Comparison of ENCODE assay signal across 26 cellular contexts in the genomic region with DNA sequence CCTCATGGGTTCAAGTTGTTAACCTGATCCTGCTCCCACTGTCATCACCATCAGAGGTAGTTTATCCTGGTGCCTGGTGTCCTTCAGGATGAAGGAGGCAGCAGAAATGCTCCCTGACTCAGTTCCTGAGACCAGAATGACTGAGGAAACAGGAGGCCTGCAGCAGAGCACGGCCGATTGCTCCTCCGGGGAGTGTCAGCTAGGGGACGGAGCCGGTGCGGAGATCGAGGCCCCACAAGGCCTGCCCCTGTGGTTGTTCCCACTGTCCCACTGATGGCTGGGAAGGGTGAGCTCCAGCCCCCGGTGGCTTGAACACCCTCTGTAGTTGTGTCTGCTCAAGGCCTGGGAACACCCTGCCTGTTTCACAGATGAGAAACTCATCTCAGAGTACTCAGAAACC. TPM values are rescaled to one million over a fixed set of nuclear protein-coding genes. Genes with fewer than 3 reads are reported as not detected.
DNase-seq lines count a peak whose midpoint lies in the region; ATAC-seq and TF ChIP-seq lines count a peak whose summit lies in the region.
"Had no signal": no experiment of that assay in that cellular context is flagged by ENCODE, and none has a peak within 500 bp of the region (broad histone marks: within the 10 kb centered on the region; RNA-seq: fewer than 3 reads in every experiment).

No MANE protein-coding gene starts in this region.

- H2AK5ac ChIP-seq in neuronal stem cell (ENCODE audit: low read depth, low read length) = no peak overlapping the region

- no peak overlapping the region for H2BK120ac ChIP-seq in neuronal stem cell (ENCODE audit: low read depth, low read length)

- no peaks in the 10 kb centered on the region for H3K9me2 ChIP-seq in hepatocyte (replicated peaks; ENCODE audit: insufficient read depth)
- H3K9me2 ChIP-seq: SK-N-SH had no signal

- H3K9me3 ChIP-seq in cardiac muscle cell (ENCODE audit: low read depth) (no peaks in the 10 kb centered on the region), hepatocyte (ENCODE audit: low read depth) (no peaks in the 10 kb centered on the region), neuronal stem cell (replicated peaks in 1 of 2; ENCODE audit: control insufficient read depth in 2 of 2, insufficient read depth in 1 of 2, low read depth in 1 of 2, low read length in 2 of 2) (peaks cover 0 to 19% of the 10 kb centered on the region in 2 donors), esophagus muscularis mucosa (no peaks in the 10 kb centered on the region)
- H3K9me3 ChIP-seq: SK-N-SH, thoracic aorta had no signal

- H4K91ac ChIP-seq in neuronal stem cell (ENCODE audit: low read depth, low read length, poor library complexity) = no peak overlapping the region

- H3K36me3 Mint-ChIP-seq in CD14-positive monocyte = peaks cover 5 to 6% of the 10 kb centered on the region in 2 donors
- H3K36me3 Mint-ChIP-seq: activated naive CD8-positive, alpha-beta T cell treated with anti-CD3 and anti-CD28 coated beads for 36 hours; natural killer cell treated with Interleukin-12 subunit alpha and Interleukin-12 subunit beta and Interleukin-15 and Interleukin-18, amount 100 ng/mL, for 72 hours; stimulated activated effector memory CD8-positive, alpha-beta T cell treated with anti-CD3 and anti-CD28 coated beads, Interleukin-12 subunit alpha, Interleukin-12 subunit beta, amount 100 ng/mL, for 72 hours had no signal

- H3K23ac ChIP-seq in neuronal stem cell (ENCODE audit: low read depth, low read length, poor library complexity) = no peak overlapping the region

- peaks cover 53% of the 10 kb centered on the region for H3K4me1 Mint-ChIP-seq in CD14-positive monocyte
- H3K4me1 Mint-ChIP-seq: activated naive CD8-positive, alpha-beta T cell treated with anti-CD3 and anti-CD28 coated beads for 36 hours; activated T-helper 17 cell treated with anti-CD3 and anti-CD28 coated beads, Interleukin-2, amount 50 U/mL, for 72 hours had no signal

- H2BK5ac ChIP-seq in neuronal stem cell (ENCODE audit: low read length) = no peak overlapping the region

- no peak overlapping the region for H3K9ac ChIP-seq in neuronal stem cell (ENCODE audit: low read depth, low read length, poor library complexity)

- peak overlapping the region; percentile 89 for H3K18ac ChIP-seq in neuronal stem cell (ENCODE audit: low read length)

- no peak overlapping the region for H2BK15ac ChIP-seq in neuronal stem cell (ENCODE audit: low read length)

- H3K14ac ChIP-seq in neuronal stem cell (ENCODE audit: low read length) = no peak overlapping the region

- peaks cover 6 to 17% (median 12%) of the 10 kb centered on the region in 3 donors for H3K27me3 Mint-ChIP-seq in CD14-positive monocyte (ENCODE audit: low read depth in 3 of 3)
- H3K27me3 Mint-ChIP-seq: progenitor cell of endocrine pancreas had no signal

- TF ChIP-seq POLR2A in esophagus muscularis mucosa (IDR thresholded peaks at IDR 0.05; ENCODE audit: low read depth) = no peak

- H3K36me3 ChIP-seq in cardiac muscle cell (peaks cover 8% of the 10 kb centered on the region), hepatocyte (replicated peaks; ENCODE audit: insufficient read depth, low read depth) (no peaks in the 10 kb centered on the region), neuronal stem cell (replicated peaks in 1 of 2; ENCODE audit: control insufficient read depth in 2 of 2, insufficient read depth in 2 of 2, low read length in 2 of 2) (peaks cover 6 to 85% of the 10 kb centered on the region in 2 donors), esophagus muscularis mucosa (peaks cover 0 to 21% (median 9%) of the 10 kb centered on the region in 4 donors)
- H3K36me3 ChIP-seq: thoracic aorta had no signal

- H3K4me2 ChIP-seq in hepatocyte (no peak overlapping the region), neuronal stem cell (ENCODE audit: insufficient read depth, low read length, poor library complexity, severe bottlenecking) (no peak overlapping the region)

- H4K8ac ChIP-seq in neuronal stem cell (ENCODE audit: low read depth, low read length) = no peak overlapping the region

- no peak overlapping the region for H3K4me3 Mint-ChIP-seq in CD14-positive monocyte
- H3K4me3 Mint-ChIP-seq: activated naive CD8-positive, alpha-beta T cell treated with anti-CD3 and anti-CD28 coated beads for 36 hours; activated T-helper 17 cell treated with anti-CD3 and anti-CD28 coated beads, Interleukin-2, amount 50 U/mL, for 72 hours; natural killer cell treated with Interleukin-12 subunit alpha and Interleukin-12 subunit beta and Interleukin-15 and Interleukin-18, amount 100 ng/mL, for 72 hours; stimulated activated effector memory CD8-positive, alpha-beta T cell treated with anti-CD3 and anti-CD28 coated beads, Interleukin-12 subunit alpha, Interleukin-12 subunit beta, amount 100 ng/mL, for 72 hours had no signal

- peaks cover 66% of the 10 kb centered on the region for H3K79me2 ChIP-seq in hepatocyte

- H3K27ac ChIP-seq in cardiac muscle cell (peak overlapping the region; percentile 100), hepatocyte (peak overlapping the region; percentile 87), neuronal stem cell (replicated peaks; ENCODE audit: low read length) (no peak overlapping the region), esophagus muscularis mucosa (replicated peaks in 1 of 4) (no peak overlapping the region)
- H3K27ac ChIP-seq: thoracic aorta, VCaP had no signal

- H2BK12ac ChIP-seq in neuronal stem cell (ENCODE audit: low read length) = no peak overlapping the region

- no peak overlapping the region for H3K27ac Mint-ChIP-seq in CD14-positive monocyte
- H3K27ac Mint-ChIP-seq: activated naive CD8-positive, alpha-beta T cell treated with anti-CD3 and anti-CD28 coated beads for 36 hours; activated T-helper 17 cell treated with anti-CD3 and anti-CD28 coated beads, Interleukin-2, amount 50 U/mL, for 72 hours; natural killer cell treated with Interleukin-12 subunit alpha and Interleukin-12 subunit beta and Interleukin-15 and Interleukin-18, amount 100 ng/mL, for 72 hours; stimulated activated effector memory CD8-positive, alpha-beta T cell treated with anti-CD3 and anti-CD28 coated beads, Interleukin-12 subunit alpha, Interleukin-12 subunit beta, amount 100 ng/mL, for 72 hours had no signal

- H3K4me3 ChIP-seq in cardiac muscle cell = no peak overlapping the region
- H3K4me3 ChIP-seq in hepatocyte = no peak overlapping the region
- no peak overlapping the region for H3K4me3 ChIP-seq in neuronal stem cell (ENCODE audit: low read length in 2 of 2)
- H3K4me3 ChIP-seq in esophagus muscularis mucosa = no peak overlapping the region
- H3K4me3 ChIP-seq: thoracic aorta had no signal

- TF ChIP-seq CTCF in cardiac muscle cell (IDR thresholded peaks at IDR 0.05; ENCODE audit: low read depth, low read length) (no peak), hepatocyte (IDR thresholded peaks at IDR 0.05; ENCODE audit: poor library complexity) (no peak), CD14-positive monocyte (IDR thresholded peaks at IDR 0.05) (no peak), esophagus muscularis mucosa (IDR thresholded peaks at IDR 0.05) (no peak)

- H2AFZ ChIP-seq in hepatocyte (no peak overlapping the region), neuronal stem cell (ENCODE audit: low read length) (no peak overlapping the region)

- peaks cover 0 to 4% (median 0%) of the 10 kb centered on the region in 7 donors for H3K9me3 Mint-ChIP-seq in CD14-positive monocyte
- H3K9me3 Mint-ChIP-seq: activated naive CD8-positive, alpha-beta T cell treated with anti-CD3 and anti-CD28 coated beads for 36 hours; activated T-helper 17 cell treated with anti-CD3 and anti-CD28 coated beads, Interleukin-2, amount 50 U/mL, for 72 hours; natural killer cell treated with Interleukin-12 subunit alpha and Interleukin-12 subunit beta and Interleukin-15 and Interleukin-18, amount 100 ng/mL, for 72 hours; stimulated activated effector memory CD8-positive, alpha-beta T cell treated with anti-CD3 and anti-CD28 coated beads, Interleukin-12 subunit alpha, Interleukin-12 subunit beta, amount 100 ng/mL, for 72 hours had no signal

- DNase-seq in cardiac muscle cell (ENCODE audit: low read depth in 1 of 2, low spot score in 1 of 2) (no peak), Right ventricle myocardium inferior (ENCODE audit: missing footprints) (no peak), hepatocyte (ENCODE audit: low spot score) (no peak), neuronal stem cell (ENCODE audit: low spot score) (no peak), NCI-H1694 treated with DMSO at 0.1 percent for 48 hours (lab: John Stamatoyannopoulos, UW) (no peak), CD14-positive monocyte (ENCODE audit: low spot score) (no peak), OCI-M1 (lab: John Stamatoyannopoulos, UW) (no peak), esophagus muscularis mucosa (ENCODE audit: extremely low spot score) (no peak)
- DNase-seq: 8988T; activated CD4-positive, alpha-beta T cell treated with anti-CD3 and anti-CD28 coated beads, Interleukin-2, amount 50 U/mL, for 1 hour; activated naive CD8-positive, alpha-beta T cell treated with anti-CD3 and anti-CD28 coated beads for 36 hours; Calu3; glutamatergic neuron; left colon; NCI-H1417; NCI-H510A; NK-92 treated with Interleukin-12 subunit alpha and Interleukin-12 subunit beta, amount 100 ng/mL, for 24 hours; SK-N-SH; stimulated activated CD4-positive, alpha-beta T cell treated with anti-CD3 and anti-CD28 coated beads, Interleukin-2, amount 100 ng/mL, for 24 hours had no signal

- no peak for ATAC-seq in Right ventricle myocardium inferior
- ATAC-seq: activated T-helper 17 cell treated with anti-CD3 and anti-CD28 coated beads, Interleukin-2, amount 50 U/mL, for 72 hours; left colon; natural killer cell treated with Interleukin-12 subunit alpha and Interleukin-12 subunit beta and Interleukin-15 and Interleukin-18, amount 100 ng/mL, for 72 hours; stimulated activated effector memory CD8-positive, alpha-beta T cell treated with anti-CD3 and anti-CD28 coated beads, Interleukin-12 subunit alpha, Interleukin-12 subunit beta, amount 100 ng/mL, for 72 hours had no signal

- WGBS in hepatocyte (ENCODE audit: low lambda C conversion rate, missing lambda C conversion rate) = 92% methylated on average over 8 of the region's 8 CpGs
- WGBS in neuronal stem cell (ENCODE audit: extremely low coverage in 2 of 2, insufficient read length in 2 of 2, insufficient replicate concordance in 1 of 2), 2 donors = no CpG with 5 or more reads among the region's 8 CpGs
- WGBS in esophagus muscularis mucosa = 98% methylated on average over 7 of the region's 8 CpGs

- H3K4ac ChIP-seq in neuronal stem cell (ENCODE audit: low read length) = no peak overlapping the region

- H3K4me1 ChIP-seq in cardiac muscle cell (ENCODE audit: low read depth) (peaks cover 89% of the 10 kb centered on the region), hepatocyte (ENCODE audit: insufficient read depth) (peaks cover 70% of the 10 kb centered on the region), neuronal stem cell (ENCODE audit: control insufficient read depth in 2 of 2, insufficient read depth in 1 of 2, low read depth in 1 of 2, low read length in 2 of 2) (peaks cover 28 to 55% of the 10 kb centered on the region in 2 donors), esophagus muscularis mucosa (peaks cover 20 to 61% (median 53%) of the 10 kb centered on the region in 4 donors)

- TF ChIP-seq EP300 in esophagus muscularis mucosa (IDR thresholded peaks at IDR 0.05) = no peak

- H3K27me3 ChIP-seq in cardiac muscle cell (no peaks in the 10 kb centered on the region), hepatocyte (no peaks in the 10 kb centered on the region), neuronal stem cell (ENCODE audit: control insufficient read depth in 3 of 3, insufficient read depth in 3 of 3, low read depth in 1 of 3, low read length in 3 of 3) (no peaks in the 10 kb centered on the region), esophagus muscularis mucosa (no peaks in the 10 kb centered on the region)

- intact Hi-C loops in Right ventricle myocardium inferior (cut with DNase I) (no loop called here), CD14-positive monocyte (cut with micrococcal nuclease) (no loop called here), esophagus muscularis mucosa (cut with DNase I) (no loop called here)

- H4K20me1 ChIP-seq in hepatocyte (ENCODE audit: insufficient read depth, poor library complexity, severe bottlenecking) = peaks cover 20% of the 10 kb centered on the region

- peaks cover 19% of the 10 kb centered on the region for H3K79me1 ChIP-seq in neuronal stem cell (ENCODE audit: low read depth, low read length)

RNA-seq across cellular contexts. Expression of a gene that starts 45.6 kb away (rescaled TPM):
- total RNA-seq in cardiac muscle cell = 55.0 and 71.3 TPM in 2 replicates
- 35.8 and 48.5 TPM in 2 replicates for polyA plus RNA-seq in cardiac muscle cell
- total RNA-seq in Right ventricle myocardium inferior = 9.3 TPM
- total RNA-seq in hepatocyte = 32.0 and 35.9 TPM in 2 replicates
- 20.3 and 23.3 TPM in 2 replicates for polyA plus RNA-seq in hepatocyte
- polyA plus RNA-seq in neuronal stem cell (2013, experiment 1 of 2) = 29.1 TPM
- 29.4 TPM for polyA plus RNA-seq in neuronal stem cell (2013, experiment 2 of 2)
- polyA plus RNA-seq in CD14-positive monocyte = 1 to 10 TPM in 1 of 2 donors, under 1 TPM in 1; 0.66 to 1.6 TPM
- 10 to 100 TPM; 25.3 to 63.1 (median 48.4) TPM for total RNA-seq in esophagus muscularis mucosa
- total RNA-seq: activated T-helper 17 cell treated with anti-CD3 and anti-CD28 coated beads, Interleukin-2, amount 50 U/mL, for 72 hours; natural killer cell treated with Interleukin-12 subunit alpha and Interleukin-12 subunit beta and Interleukin-15 and Interleukin-18, amount 100 ng/mL, for 72 hours; T-helper 2 cell treated with Interferon-gamma antibody and Interleukin-4, amounts not matched to agents 100 ng/mL and 5 ng/mL, for 36 hours had no signal

Comparison
In these comparisons a context has a peak if more than half of its experiments do, and no peak if none do; other contexts are left out.
1. H3K27ac ChIP-seq: peak in cardiac muscle cell (single experiment) and hepatocyte (single experiment); none in neuronal stem cell (single experiment) and esophagus muscularis mucosa (0 of 4).